9 cellular contexts compared by ENCODE assay signal in genomic region chr7:16644157-16644556, GRCh38. TPM values are rescaled to one million over a fixed set of nuclear protein-coding genes. Genes with fewer than 3 reads are reported as not detected.
DNase-seq lines count a peak whose midpoint lies in the region; ATAC-seq and TF ChIP-seq lines count a peak whose summit lies in the region.
"Had no signal": no experiment of that assay in that cellular context is flagged by ENCODE, and none has a peak within 500 bp of the region (broad histone marks: within the 10 kb centered on the region; RNA-seq: fewer than 3 reads in every experiment).

No MANE protein-coding gene starts in this region.

- DNase-seq in SJCRH30 (no peak), fibroblast of the aortic adventitia (ENCODE audit: low read depth) (no peak), psoas muscle (no peak), NCI-H128 (lab: John Stamatoyannopoulos, UW; ENCODE audit: unreplicated experiment) (no peak), T1000 (lab: John Stamatoyannopoulos, UW) (no peak)
- DNase-seq: NCI-H446 treated with DMSO at 0.1 percent for 48 hours had no signal

- H3K27ac ChIP-seq in SJCRH30 (peak overlapping the region; percentile 98), psoas muscle (peak overlapping the region; percentile 98)

- intact Hi-C loops in psoas muscle (cut with DNase I) = no loop called here

- whole genome bisulfite sequencing in psoas muscle, 3 donors = 46 to 63% (median 49%) methylated on average over 4 of the region's 4 CpGs

- peak overlapping the region; percentile 86; the same call in 1 of the 2 replicates for H3K9ac ChIP-seq in ES-I3 (ENCODE audit: low read depth, low read length)

- H3K4me3 ChIP-seq in SJCRH30 = peak overlapping the region; percentile 99
- peak overlapping the region; percentile 86 for H3K4me3 ChIP-seq in fibroblast of the aortic adventitia (ENCODE audit: low read depth, low read length)
- H3K4me3 ChIP-seq in psoas muscle = peak overlapping the region; percentile 96

- no peak for ATAC-seq in psoas muscle
- no peak for ATAC-seq in GM21737 (IDR thresholded peaks at IDR 0.05; ENCODE audit: unreplicated experiment)
- ATAC-seq in GM18870 (IDR thresholded peaks at IDR 0.05; ENCODE audit: unreplicated experiment) = no peak

- H3K36me3 ChIP-seq in ES-I3 (ENCODE audit: insufficient read depth, low read length) (no peaks in the 10 kb centered on the region), SJCRH30 (no peaks in the 10 kb centered on the region), psoas muscle (ENCODE audit: insufficient read depth in 1 of 2, low read depth in 1 of 2) (peaks cover 0 to 2% of the 10 kb centered on the region in 2 donors)

- H3K4me1 ChIP-seq in ES-I3 (ENCODE audit: insufficient read depth, low read length) (peaks cover 18% of the 10 kb centered on the region), SJCRH30 (peaks cover 6% of the 10 kb centered on the region), psoas muscle (peaks cover 64% of the 10 kb centered on the region)

- H3K27me3 ChIP-seq in SJCRH30 (no peaks in the 10 kb centered on the region), psoas muscle (ENCODE audit: insufficient read depth in 3 of 3, low read length in 2 of 3) (no peaks in the 10 kb centered on the region)

- H3K9me3 ChIP-seq in ES-I3 (ENCODE audit: control insufficient read depth, insufficient read depth, low read length) = no peaks in the 10 kb centered on the region
- no peaks in the 10 kb centered on the region for H3K9me3 ChIP-seq in SJCRH30 (replicated peaks)
- no peaks in the 10 kb centered on the region for H3K9me3 ChIP-seq in psoas muscle

- TF ChIP-seq CTCF in fibroblast of the aortic adventitia (IDR thresholded peaks at IDR 0.05; ENCODE audit: insufficient read depth, low read length) (no peak), psoas muscle (IDR thresholded peaks at IDR 0.05) (no peak)

RNA-seq across cellular contexts. Expression of gene ANKMY2, which starts 1.4 kb away (rescaled TPM):
- 34.1 and 36.6 TPM in 2 replicates for total RNA-seq in SJCRH30 (2014; rRNA removed; shearing (Covaris generic))
- 24.9 and 30.2 TPM in 2 replicates for total RNA-seq in fibroblast of the aortic adventitia (ENCODE audit: low replicate concordance)
- total RNA-seq in psoas muscle = 10 to 100 TPM in 3 of 4 donors, 1 to 10 TPM in 1; 7.7 to 16.2 (median 11.3) TPM
- 1 to 10 TPM; 4.5 to 9.9 (median 5.9) TPM for polyA plus RNA-seq in psoas muscle

RNA-seq across cellular contexts. Expression of gene BZW2, which starts 1.8 kb away (rescaled TPM):
- 148 and 156 TPM in 2 replicates for total RNA-seq in SJCRH30 (2014; rRNA removed; shearing (Covaris generic))
- total RNA-seq in fibroblast of the aortic adventitia (ENCODE audit: low replicate concordance) (35.6 and 61.8 TPM in 2 replicates), psoas muscle (100 to 1,000 TPM; 133 to 163 (median 155) TPM)
- 100 to 1,000 TPM in 2 of 3 donors, 10 to 100 TPM in 1; 83.7 to 133 (median 101) TPM for polyA plus RNA-seq in psoas muscle
